Comparison of ENCODE assay signal across 10 cellular contexts in the genomic region with DNA sequence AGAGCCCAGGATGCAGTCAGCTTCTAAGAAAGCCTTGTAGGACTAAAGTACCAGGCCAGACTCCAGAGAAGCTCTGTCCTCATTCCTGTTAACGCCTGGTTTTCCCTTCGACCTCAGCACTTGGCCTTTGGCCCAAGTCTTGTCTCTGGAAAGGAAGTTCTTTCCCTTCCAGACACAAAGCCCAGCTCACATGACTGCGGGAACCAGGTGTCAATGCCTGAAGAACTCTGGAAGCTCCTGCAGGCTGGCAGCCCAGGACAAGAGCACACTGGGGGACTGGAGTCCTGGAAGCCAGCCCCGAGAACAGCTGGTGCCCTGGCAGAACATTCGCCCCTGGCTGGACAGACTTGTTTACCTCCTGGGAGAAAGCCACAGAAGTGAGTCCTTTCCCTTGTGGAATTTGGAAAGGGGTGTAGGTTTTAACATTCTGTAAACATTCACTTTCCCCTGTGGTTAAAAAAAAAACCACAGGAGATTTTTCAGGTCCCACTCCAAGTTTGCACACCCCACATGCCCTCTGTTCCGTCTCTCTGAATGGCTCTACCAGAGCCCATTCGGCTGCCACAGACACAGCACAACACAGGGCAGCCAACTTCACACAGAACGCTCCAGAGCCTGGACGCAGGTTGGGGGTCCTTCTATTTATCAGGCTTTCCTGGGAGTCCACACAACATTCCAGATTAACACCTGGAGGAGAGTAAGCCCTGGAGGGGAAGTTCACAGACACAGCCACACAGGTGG. TPM values are rescaled to one million over a fixed set of nuclear protein-coding genes. Genes with fewer than 3 reads are reported as not detected.
DNase-seq lines count a peak whose midpoint lies in the region; ATAC-seq, FAIRE-seq and TF ChIP-seq lines count a peak whose summit lies in the region.
"Had no signal": no experiment of that assay in that cellular context is flagged by ENCODE, and none has a peak within 500 bp of the region (broad histone marks: within the 10 kb centered on the region; RNA-seq: fewer than 3 reads in every experiment).

No MANE protein-coding gene starts in this region.

- H3K4me1 ChIP-seq in astrocyte (ENCODE audit: insufficient read depth, low read length) (no peaks in the 10 kb centered on the region), skeletal muscle satellite cell (ENCODE audit: control insufficient read depth, insufficient read depth, low read length) (peaks cover 10% of the 10 kb centered on the region), endodermal cell (ENCODE audit: control insufficient read depth, insufficient read depth, low read length) (no peaks in the 10 kb centered on the region)

- H3K36me3 ChIP-seq in astrocyte (ENCODE audit: insufficient read depth, low read length) (no peaks in the 10 kb centered on the region), skeletal muscle satellite cell (ENCODE audit: insufficient read depth, low read length) (no peaks in the 10 kb centered on the region), endodermal cell (ENCODE audit: control insufficient read depth, insufficient read depth, low read length) (no peaks in the 10 kb centered on the region)

- H3K36me3 Mint-ChIP-seq in astrocyte (ENCODE audit: low read depth, unreplicated experiment), result no peaks in the 10 kb centered on the region
- no peaks in the 10 kb centered on the region for H3K36me3 Mint-ChIP-seq in endodermal cell (ENCODE audit: low read depth)

- H3K27me3 ChIP-seq in astrocyte (ENCODE audit: insufficient read depth, low read length), result peaks cover 2% of the 10 kb centered on the region
- H3K27me3 ChIP-seq in skeletal muscle satellite cell (ENCODE audit: control insufficient read depth, insufficient read depth, low read length), result peaks cover 58% of the 10 kb centered on the region
- no peaks in the 10 kb centered on the region for H3K27me3 ChIP-seq in endodermal cell (ENCODE audit: control insufficient read depth, insufficient read depth, low read length, poor library complexity, severe bottlenecking)

- H4K20me1 ChIP-seq in astrocyte (ENCODE audit: insufficient read depth, low read length), result peaks cover 7% of the 10 kb centered on the region

- no peaks in the 10 kb centered on the region for H3K79me2 ChIP-seq in astrocyte (ENCODE audit: insufficient read depth, low read length)

- peak overlapping the region; percentile 10 for H2AFZ ChIP-seq in astrocyte (ENCODE audit: low read depth, low read length)

- H3K4me3 Mint-ChIP-seq in astrocyte (ENCODE audit: unreplicated experiment) (no peak overlapping the region), endodermal cell (no peak overlapping the region)

- H3K27ac Mint-ChIP-seq in astrocyte (ENCODE audit: unreplicated experiment), result no peak overlapping the region
- H3K27ac Mint-ChIP-seq in endodermal cell, result no peak overlapping the region

- DNase-seq in GM03348 (ENCODE audit: low spot score) (peak; percentile 82), astrocyte (ENCODE audit: low read depth) (peak; percentile 62), hypothalamus (lab: John Stamatoyannopoulos, UW) (peak in 44 of 51 donors; percentile 23 to 92 (median 66)), NCI-H187 treated with DMSO at 0.1 percent for 48 hours (lab: John Stamatoyannopoulos, UW) (no peak), dedifferentiated amniotic fluid mesenchymal stem cell (ENCODE audit: extremely low spot score) (no peak), endodermal cell (no peak)
- DNase-seq: NCI-H748 treated with DMSO at 0.1 percent for 48 hours had no signal

- H3K27me3 Mint-ChIP-seq in astrocyte (ENCODE audit: low read depth, unreplicated experiment), result peaks cover 28% of the 10 kb centered on the region
- H3K27me3 Mint-ChIP-seq in endodermal cell (ENCODE audit: insufficient read depth), result peaks cover 3% of the 10 kb centered on the region

- H3K9ac ChIP-seq in astrocyte (ENCODE audit: low read length) (no peak overlapping the region), skeletal muscle satellite cell (ENCODE audit: low read depth, low read length) (no peak overlapping the region), endodermal cell (ENCODE audit: extremely low read depth, low read length, poor library complexity, severe bottlenecking) (no peak overlapping the region)

- H3K4me2 ChIP-seq in astrocyte (ENCODE audit: low read length) (no peak overlapping the region), skeletal muscle satellite cell (ENCODE audit: low read length) (peak overlapping the region; percentile 37)

- no peak for TF ChIP-seq CTCF in astrocyte (IDR thresholded peaks at IDR 0.05; ENCODE audit: insufficient read depth, low read depth, low read length)
- no peak for TF ChIP-seq CTCF in endodermal cell (conservative IDR thresholded peaks at IDR 0.05)

- no peak for ATAC-seq in activated CD4-positive, CD25-positive, alpha-beta regulatory T cell treated with anti-CD3 and anti-CD28 coated beads, Interleukin-2, amount 50 U/mL, for 24 hours

- no peaks in the 10 kb centered on the region for H3K9me3 ChIP-seq in astrocyte (ENCODE audit: insufficient read depth, low read depth, low read length)
- H3K9me3 ChIP-seq in skeletal muscle satellite cell (replicated peaks; ENCODE audit: low read length), result no peaks in the 10 kb centered on the region
- H3K9me3 ChIP-seq in endodermal cell (ENCODE audit: control insufficient read depth, low read length), result no peaks in the 10 kb centered on the region

- H3K9me3 Mint-ChIP-seq in astrocyte (ENCODE audit: unreplicated experiment) (no peaks in the 10 kb centered on the region), endodermal cell (no peaks in the 10 kb centered on the region)

- H3K4me3 ChIP-seq in astrocyte (ENCODE audit: insufficient read depth, low read depth, low read length) (no peak overlapping the region), skeletal muscle satellite cell (ENCODE audit: low read length) (no peak overlapping the region), endodermal cell (ENCODE audit: low read length) (no peak overlapping the region)

- WGBS in endodermal cell (ENCODE audit: insufficient coverage in 1 of 2, insufficient read length in 1 of 2), 2 experiments, result 91% methylated on average over 4 to 9 of the region's 9 CpGs

- peak; percentile 39 for FAIRE-seq in astrocyte (lab: Jason Lieb, UNC)

- H3K27ac ChIP-seq in astrocyte (ENCODE audit: low read depth, low read length) (no peak overlapping the region), endodermal cell (ENCODE audit: low read depth, low read length) (no peak overlapping the region)

- H3K4me1 Mint-ChIP-seq in astrocyte (ENCODE audit: low read depth, unreplicated experiment), result peaks cover 8% of the 10 kb centered on the region
- H3K4me1 Mint-ChIP-seq in endodermal cell, result no peaks in the 10 kb centered on the region

RNA-seq across cellular contexts. Expression of gene ACSS1, which starts 18.1 kb away (rescaled TPM):
- 0.24 and 0.27 TPM in 2 replicates for total RNA-seq in astrocyte
- 1.5 and 2.0 TPM in 2 replicates for total RNA-seq in skeletal muscle satellite cell (2012; rRNA removed)
- under 1 TPM in 1 of 2 donors, not detected in 1; 0.22 TPM for total RNA-seq in endodermal cell
- polyA plus RNA-seq in endodermal cell (2013, experiment 1 of 2), result 0.68 TPM
- 0.50 TPM for polyA plus RNA-seq in endodermal cell (2013, experiment 2 of 2)

RNA-seq across cellular contexts. Expression of gene VSX1, which starts 42.1 kb away (rescaled TPM):
- total RNA-seq in astrocyte, result not detected in 2 replicates
- not detected in 2 replicates for total RNA-seq in skeletal muscle satellite cell (2012; rRNA removed)
- total RNA-seq in endodermal cell, result not detected
- polyA plus RNA-seq in endodermal cell (2013, experiment 1 of 2), result 0.39 TPM
- not detected for polyA plus RNA-seq in endodermal cell (2013, experiment 2 of 2)
- total RNA-seq: dermis microvascular lymphatic vessel endothelial cell had no signal

RNA-seq across cellular contexts. Expression of gene APMAP, which starts 47.3 kb away (rescaled TPM):
- total RNA-seq in astrocyte (110 and 114 TPM in 2 replicates), endodermal cell (10 to 100 TPM; 60.2 to 65.6 TPM)
- 64.0 and 75.0 TPM in 2 replicates for total RNA-seq in skeletal muscle satellite cell (2012; rRNA removed)
- 76.8 TPM for polyA plus RNA-seq in endodermal cell (2013, experiment 1 of 2)
- polyA plus RNA-seq in endodermal cell (2013, experiment 2 of 2), result 70.0 TPM

Comparison
In these comparisons a context has a peak if more than half of its experiments do, and no peak if none do; other contexts are left out.
1. DNase-seq: peak in GM03348 (single experiment), astrocyte (single experiment) and hypothalamus (44 of 51); none in NCI-H187 treated with DMSO at 0.1 percent for 48 hours (single experiment), dedifferentiated amniotic fluid mesenchymal stem cell (single experiment) and endodermal cell (single experiment).